13 cellular contexts compared by ENCODE assay signal in genomic region chr9:134525841-134526797, GRCh38.
DNase-seq lines count a peak whose midpoint lies in the region; ATAC-seq and TF ChIP-seq lines count a peak whose summit lies in the region.
"Had no signal": no experiment of that assay in that cellular context is flagged by ENCODE, and none has a peak within 500 bp of the region (broad histone marks: within the 10 kb centered on the region; RNA-seq: fewer than 3 reads in every experiment).

No MANE protein-coding gene starts in this region.

- ATAC-seq in mucosa of descending colon (peak; percentile 36), upper lobe of left lung (ENCODE audit: low FRiP score in 2 of 2) (peak; percentile 9 to 85), SK-N-SH treated with all-trans-retinoic acid at 6 μM for 48 hours (no peak)

- WGBS in upper lobe of left lung, 2 donors = 74 to 76% methylated on average over 16 to 28 of the region's 28 CpGs

- H3K27me3 ChIP-seq in fibroblast of lung (ENCODE audit: control insufficient read depth, insufficient read depth, low read length) (no peaks in the 10 kb centered on the region), upper lobe of left lung (no peaks in the 10 kb centered on the region)

- H4K20me1 ChIP-seq in fibroblast of lung (ENCODE audit: control insufficient read depth, extremely low read depth, insufficient read depth, low read length) = no peaks in the 10 kb centered on the region

- H3K9me3 ChIP-seq in fibroblast of lung (ENCODE audit: control insufficient read depth, insufficient read depth, low read depth, low read length) (no peaks in the 10 kb centered on the region), mucosa of descending colon (no peaks in the 10 kb centered on the region), upper lobe of left lung (peaks cover 0 to 8% (median 5%) of the 10 kb centered on the region in 4 donors)

- intact Hi-C loops in mucosa of descending colon (cut with DNase I, micrococcal nuclease) = no loop called here

- TF ChIP-seq POLR2A in upper lobe of left lung (IDR thresholded peaks at IDR 0.05) = no peak

- no peaks in the 10 kb centered on the region for H3K79me2 ChIP-seq in fibroblast of lung (ENCODE audit: control insufficient read depth, insufficient read depth, low read length)

- H3K4me1 ChIP-seq in fibroblast of lung (ENCODE audit: control insufficient read depth, extremely low read depth, insufficient read depth, low read length) (no peaks in the 10 kb centered on the region), mucosa of descending colon (ENCODE audit: low read depth) (no peaks in the 10 kb centered on the region), upper lobe of left lung (no peaks in the 10 kb centered on the region)

- peak overlapping the region; percentile 59 for H3K4me2 ChIP-seq in fibroblast of lung (ENCODE audit: extremely low read depth, insufficient read depth, low read length)

- H2AFZ ChIP-seq in fibroblast of lung (ENCODE audit: low read length) = no peak overlapping the region

- H3K9ac ChIP-seq in fibroblast of lung (ENCODE audit: insufficient read depth, low read length) = no peak overlapping the region

- H3K36me3 ChIP-seq in fibroblast of lung (ENCODE audit: control insufficient read depth, insufficient read depth, low read length) (no peaks in the 10 kb centered on the region), mucosa of descending colon (ENCODE audit: low read depth) (no peaks in the 10 kb centered on the region), upper lobe of left lung (no peaks in the 10 kb centered on the region)

- TF ChIP-seq EP300 in upper lobe of left lung (IDR thresholded peaks at IDR 0.05) = no peak

- no peak overlapping the region for H3K4me3 ChIP-seq in HFF-Myc (replicated peaks; ENCODE audit: low read depth, low read length)
- H3K4me3 ChIP-seq in fibroblast of lung (replicated peaks in 1 of 4; ENCODE audit: control extremely low read depth in 1 of 4, insufficient read depth in 1 of 4, low read depth in 3 of 4, low read length in 4 of 4) = peak overlapping the region in 1 of 4 experiments; percentile 34
- H3K4me3 ChIP-seq in mucosa of descending colon = no peak overlapping the region
- H3K4me3 ChIP-seq in upper lobe of left lung = no peak overlapping the region

- DNase-seq in HFF-Myc (ENCODE audit: extremely low read depth, low read depth) (no peak), fibroblast of lung (ENCODE audit: low read depth in 2 of 2) (peak in 1 of 2 donors; percentile 29), mucosa of descending colon (peak in 1 of 3 donors; percentile 26), upper lobe of left lung (no peak), activated gamma-delta T cell (lab: John Stamatoyannopoulos, UW) (no peak), NCI-H2029 treated with DMSO at 0.1 percent for 48 hours (lab: John Stamatoyannopoulos, UW) (no peak), COLO829 (ENCODE audit: low spot score) (no peak)
- DNase-seq: activated naive CD4-positive, alpha-beta T cell treated with anti-CD3 and anti-CD28 coated beads, Interleukin-2, amount 10 ng/mL, durations not matched to agents 7 days and 5 days; central memory CD4-positive, alpha-beta T cell; midbrain; NCI-H82; SHP77 treated with DMSO at 0.1 percent for 48 hours had no signal

- H3K27ac ChIP-seq in fibroblast of lung (ENCODE audit: insufficient read depth, low read length) = peak overlapping the region; percentile 27
- no peak overlapping the region for H3K27ac ChIP-seq in upper lobe of left lung

- TF ChIP-seq CTCF in HFF-Myc (IDR thresholded peaks at IDR 0.05; ENCODE audit: low read depth, low read length, missing control alignments) (peak; percentile 27), fibroblast of lung (conservative IDR thresholded peaks at IDR 0.05 in 1 of 2, IDR thresholded peaks at IDR 0.05 in 1 of 2; ENCODE audit: low read depth in 1 of 2, low read length in 2 of 2) (peak in 1 of 2 donors; percentile 10), mucosa of descending colon (IDR thresholded peaks at IDR 0.05) (no peak), upper lobe of left lung (IDR thresholded peaks at IDR 0.05) (no peak)

TF ChIP-seq in SK-N-SH treated with all-trans-retinoic acid at 6 μM for 48 hours, 23 proteins besides CTCF, POLR2A, EP300 and RAD21:
- no peak for TF ChIP-seq CSDC2 (CRISPR knock-in tag; IDR thresholded peaks at IDR 0.05)
- no peak for TF ChIP-seq POU6F1 (CRISPR knock-in tag; IDR thresholded peaks at IDR 0.05; ENCODE audit: borderline replicate concordance, low read depth)
- no peak for TF ChIP-seq GLIS3 (CRISPR knock-in tag; IDR thresholded peaks at IDR 0.05)
- TF ChIP-seq OSR1 (CRISPR knock-in tag; IDR thresholded peaks at IDR 0.05) = no peak
- TF ChIP-seq ESRRG (CRISPR knock-in tag; IDR thresholded peaks at IDR 0.05) = no peak
- TF ChIP-seq SNAI2 (CRISPR knock-in tag; IDR thresholded peaks at IDR 0.05) = no peak
- no peak for TF ChIP-seq ZNF70 (CRISPR knock-in tag; IDR thresholded peaks at IDR 0.05)
- TF ChIP-seq ZNF565 (CRISPR knock-in tag; conservative IDR thresholded peaks at IDR 0.05; ENCODE audit: low read depth) = no peak
